Comparison of ENCODE assay signal across 8 cellular contexts in the genomic region with DNA sequence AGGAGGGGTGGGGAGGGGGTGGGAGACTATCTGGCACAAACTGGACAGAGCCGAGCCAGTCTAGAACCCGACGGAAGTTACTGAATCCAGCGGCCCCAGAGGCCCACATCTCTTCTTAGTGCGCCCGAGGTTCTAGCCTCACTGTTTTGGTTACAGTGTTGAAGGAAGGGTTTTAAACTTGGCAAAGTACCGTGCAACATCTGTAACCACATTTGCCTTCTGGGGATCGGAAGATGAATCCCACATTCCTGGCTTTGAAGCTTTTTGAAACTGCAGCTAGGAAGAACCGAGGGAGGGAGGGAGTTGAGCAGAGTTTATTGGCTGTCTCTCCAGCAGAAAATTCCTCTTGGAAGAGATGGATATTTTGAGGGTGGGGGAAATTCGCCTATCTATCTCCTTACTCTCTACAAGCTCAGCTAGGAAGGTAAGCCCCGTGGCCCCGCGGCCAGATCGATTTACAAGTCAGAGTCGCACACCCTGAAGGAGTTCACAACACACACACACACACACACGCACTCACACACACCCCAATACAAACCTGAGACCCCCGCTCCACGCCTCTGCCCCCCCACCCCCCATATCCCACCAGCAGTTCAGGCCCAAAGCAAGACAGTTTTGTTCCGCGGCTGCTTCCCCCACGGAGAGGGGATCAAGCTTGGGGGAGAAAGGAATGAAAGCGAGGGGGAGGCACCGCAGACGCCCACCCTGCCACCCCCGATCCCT. TPM values are rescaled to one million over a fixed set of nuclear protein-coding genes. Genes with fewer than 3 reads are reported as not detected.
DNase-seq lines count a peak whose midpoint lies in the region; ATAC-seq and TF ChIP-seq lines count a peak whose summit lies in the region.

No MANE protein-coding gene starts in this region.

- H3K36me3 ChIP-seq in neural progenitor cell, result no peaks in the 10 kb centered on the region

- DNase-seq in EH (ENCODE audit: low read depth) (peak; percentile 93), MV-4-11 (lab: John Stamatoyannopoulos, UW) (peak; percentile 5), foreskin fibroblast (peak; percentile 78 to 91), neural progenitor cell (ENCODE audit: low spot score) (peak; percentile 72)
- no peak for DNase-seq in activated T-helper 2 cell treated with anti-CD3 and anti-CD28 coated beads, Interferon-gamma antibody, Interleukin-2, Interleukin-4, amounts not matched to agents 10 μg/mL and 5 μg/mL and 100 μg/mL, durations not matched to agents 14 hours and 24 hours and 36 hours (ENCODE audit: low spot score)

- peak overlapping the region; percentile 46 for H3K9ac ChIP-seq in neural progenitor cell

- intact Hi-C loops in activated T-helper 2 cell treated with anti-CD3 and anti-CD28 coated beads, Interferon-gamma antibody, Interleukin-2, Interleukin-4, amounts not matched to agents 10 μg/mL and 5 μg/mL and 100 μg/mL, durations not matched to agents 14 hours and 24 hours and 36 hours (cut with micrococcal nuclease), result loop anchor here (5.0 to 10.0 kb wide), 2 partner anchors 38 to 250 kb away; a partner anchor contains a TSS

- peak overlapping the region; percentile 85 for H3K4me3 Mint-ChIP-seq in activated T-helper 2 cell treated with anti-CD3 and anti-CD28 coated beads, Interferon-gamma antibody, Interleukin-2, Interleukin-4, amounts not matched to agents 10 μg/mL and 5 μg/mL and 100 μg/mL, durations not matched to agents 14 hours and 24 hours and 36 hours (ENCODE audit: low read depth)
- H3K4me3 Mint-ChIP-seq in neural progenitor cell, result peak overlapping the region; percentile 99

- ATAC-seq in GM21528 (IDR thresholded peaks at IDR 0.05; ENCODE audit: low FRiP score, unreplicated experiment) (no peak), GM19463 (IDR thresholded peaks at IDR 0.05; ENCODE audit: unreplicated experiment) (no peak), HG03025 (IDR thresholded peaks at IDR 0.05; ENCODE audit: low FRiP score, unreplicated experiment) (no peak)

- H3K4me2 ChIP-seq in neural progenitor cell, result peak overlapping the region; percentile 87

- peak overlapping the region; percentile 38 for H2AFZ ChIP-seq in neural progenitor cell (replicated peaks)

- H3K9me3 ChIP-seq in neural progenitor cell (ENCODE audit: low read depth), result no peaks in the 10 kb centered on the region

- peaks cover 54% of the 10 kb centered on the region for H3K79me2 ChIP-seq in neural progenitor cell (ENCODE audit: low read depth)

- H3K27me3 Mint-ChIP-seq in activated T-helper 2 cell treated with anti-CD3 and anti-CD28 coated beads, Interferon-gamma antibody, Interleukin-2, Interleukin-4, amounts not matched to agents 10 μg/mL and 5 μg/mL and 100 μg/mL, durations not matched to agents 14 hours and 24 hours and 36 hours (ENCODE audit: low read depth), result no peaks in the 10 kb centered on the region
- peaks cover 7% of the 10 kb centered on the region for H3K27me3 Mint-ChIP-seq in neural progenitor cell (ENCODE audit: insufficient read depth, low read depth)

- H3K27ac Mint-ChIP-seq in activated T-helper 2 cell treated with anti-CD3 and anti-CD28 coated beads, Interferon-gamma antibody, Interleukin-2, Interleukin-4, amounts not matched to agents 10 μg/mL and 5 μg/mL and 100 μg/mL, durations not matched to agents 14 hours and 24 hours and 36 hours, result peak overlapping the region; percentile 86
- H3K27ac Mint-ChIP-seq in neural progenitor cell, result peak overlapping the region; percentile 89

- H3K4me1 Mint-ChIP-seq in activated T-helper 2 cell treated with anti-CD3 and anti-CD28 coated beads, Interferon-gamma antibody, Interleukin-2, Interleukin-4, amounts not matched to agents 10 μg/mL and 5 μg/mL and 100 μg/mL, durations not matched to agents 14 hours and 24 hours and 36 hours (ENCODE audit: low read depth), result peaks cover 63% of the 10 kb centered on the region
- H3K4me1 Mint-ChIP-seq in neural progenitor cell, result peaks cover 21% of the 10 kb centered on the region

- peak overlapping the region; percentile 62 to 77 for H3K4me3 ChIP-seq in foreskin fibroblast (ENCODE audit: low read depth in 1 of 2, low read length in 2 of 2)
- peak overlapping the region; percentile 93 for H3K4me3 ChIP-seq in neural progenitor cell

- TF ChIP-seq CTCF in foreskin fibroblast (IDR thresholded peaks at IDR 0.05; ENCODE audit: low read depth, low read length), result no peak
- TF ChIP-seq CTCF in neural progenitor cell (IDR thresholded peaks at IDR 0.05), result no peak

- peaks cover 46% of the 10 kb centered on the region for H4K20me1 ChIP-seq in neural progenitor cell (ENCODE audit: low read depth)

- H3K27ac ChIP-seq in neural progenitor cell, result no peak overlapping the region

- peaks cover 11% of the 10 kb centered on the region for H3F3A ChIP-seq in neural progenitor cell (ENCODE audit: low read depth)

- H3K36me3 Mint-ChIP-seq in activated T-helper 2 cell treated with anti-CD3 and anti-CD28 coated beads, Interferon-gamma antibody, Interleukin-2, Interleukin-4, amounts not matched to agents 10 μg/mL and 5 μg/mL and 100 μg/mL, durations not matched to agents 14 hours and 24 hours and 36 hours (ENCODE audit: low read depth), result peaks cover 30% of the 10 kb centered on the region
- no peaks in the 10 kb centered on the region for H3K36me3 Mint-ChIP-seq in neural progenitor cell

- no peaks in the 10 kb centered on the region for H3K9me3 Mint-ChIP-seq in activated T-helper 2 cell treated with anti-CD3 and anti-CD28 coated beads, Interferon-gamma antibody, Interleukin-2, Interleukin-4, amounts not matched to agents 10 μg/mL and 5 μg/mL and 100 μg/mL, durations not matched to agents 14 hours and 24 hours and 36 hours
- H3K9me3 Mint-ChIP-seq in neural progenitor cell, result no peaks in the 10 kb centered on the region

- H3K27me3 ChIP-seq in neural progenitor cell, result peaks cover 14% of the 10 kb centered on the region

- peaks cover 8% of the 10 kb centered on the region for H3K4me1 ChIP-seq in neural progenitor cell

RNA-seq across cellular contexts. Expression of a gene that starts 1.0 kb away (rescaled TPM):
- total RNA-seq in activated T-helper 2 cell treated with anti-CD3 and anti-CD28 coated beads, Interferon-gamma antibody, Interleukin-2, Interleukin-4, amounts not matched to agents 10 μg/mL and 5 μg/mL and 100 μg/mL, durations not matched to agents 14 hours and 24 hours and 36 hours, result 26.7 and 27.1 TPM in 2 replicates
- total RNA-seq in neural progenitor cell (ENCODE audit: low replicate concordance), result 8.2 and 14.0 TPM in 2 replicates
